In genomic region chr3:150149651-150150051, GRCh38 we compare ENCODE assay signal across 12 cellular contexts.
A peak's percentile ranks its signal among the peaks of the same experiment; 100 is the strongest.
DNase-seq lines count a peak whose midpoint lies in the region; ATAC-seq and TF ChIP-seq lines count a peak whose summit lies in the region.
"Had no signal": no experiment of that assay in that cellular context is flagged by ENCODE, and none has a peak within 500 bp of the region (broad histone marks: within the 10 kb centered on the region; RNA-seq: fewer than 3 reads in every experiment).

No MANE protein-coding gene starts in this region.

- 0 to 13% methylated on average over 1 of the region's 1 CpG for WGBS in body of pancreas, 2 donors

- ATAC-seq in body of pancreas = peak; percentile 27
- ATAC-seq: gastroesophageal sphincter had no signal

- POLR2A ChIA-PET in activated CD4-positive, alpha-beta T cell treated with anti-CD3 and anti-CD28 coated beads, Interleukin-2, amount 10 ng/mL, durations not matched to agents 7 days and 5 days (lab: Charles Lee) = no interaction called here
- POLR2A ChIA-PET in activated CD4-positive, alpha-beta memory T cell treated with anti-CD3 and anti-CD28 coated beads for 36 hours (lab: Charles Lee) = no interaction called here

- no peaks in the 10 kb centered on the region for H3K27me3 ChIP-seq in body of pancreas
- H3K27me3 ChIP-seq: gastroesophageal sphincter had no signal

- no peak overlapping the region for H3K4me3 ChIP-seq in body of pancreas
- H3K4me3 ChIP-seq: gastroesophageal sphincter had no signal

- H3K27ac ChIP-seq in body of pancreas = no peak overlapping the region
- H3K27ac ChIP-seq: gastroesophageal sphincter had no signal

- H3K36me3 Mint-ChIP-seq in activated CD4-positive, alpha-beta T cell treated with anti-CD3 and anti-CD28 coated beads, Interleukin-2, amount 10 ng/mL, durations not matched to agents 7 days and 5 days (ENCODE audit: low read depth) = no peaks in the 10 kb centered on the region
- H3K36me3 Mint-ChIP-seq in activated CD4-positive, alpha-beta memory T cell treated with anti-CD3 and anti-CD28 coated beads for 36 hours = no peaks in the 10 kb centered on the region

- no peak overlapping the region for H3K27ac Mint-ChIP-seq in activated CD4-positive, alpha-beta T cell treated with anti-CD3 and anti-CD28 coated beads, Interleukin-2, amount 10 ng/mL, durations not matched to agents 7 days and 5 days
- H3K27ac Mint-ChIP-seq in activated CD4-positive, alpha-beta memory T cell treated with anti-CD3 and anti-CD28 coated beads for 36 hours = no peak overlapping the region

- peak; percentile 19 for DNase-seq in COR-L47 (lab: John Stamatoyannopoulos, UW)
- DNase-seq in NCI-H187 (lab: John Stamatoyannopoulos, UW) = peak; percentile 32 to 80
- DNase-seq in body of pancreas = no peak
- peak; percentile 78 for DNase-seq in left kidney (ENCODE audit: low read depth, low spot score)
- DNase-seq in activated CD4-positive, alpha-beta T cell treated with anti-CD3 and anti-CD28 coated beads, Interleukin-2, amount 10 ng/mL, durations not matched to agents 7 days and 5 days = no peak
- no peak for DNase-seq in activated CD4-positive, alpha-beta memory T cell treated with anti-CD3 and anti-CD28 coated beads for 36 hours
- DNase-seq in MV-4-11 (lab: John Stamatoyannopoulos, UW) = no peak
- DNase-seq in NOMO-1 (lab: John Stamatoyannopoulos, UW; ENCODE audit: unreplicated experiment in 2 of 2) = no peak
- DNase-seq: activated effector memory CD4-positive, alpha-beta T cell treated with Interleukin-2 at 50 U/mL for 16 hours; T-helper 2 cell had no signal

- peaks cover 2% of the 10 kb centered on the region for H3K4me1 Mint-ChIP-seq in activated CD4-positive, alpha-beta T cell treated with anti-CD3 and anti-CD28 coated beads, Interleukin-2, amount 10 ng/mL, durations not matched to agents 7 days and 5 days
- no peaks in the 10 kb centered on the region for H3K4me1 Mint-ChIP-seq in activated CD4-positive, alpha-beta memory T cell treated with anti-CD3 and anti-CD28 coated beads for 36 hours (ENCODE audit: low read depth)

- no peaks in the 10 kb centered on the region for H3K9me3 ChIP-seq in body of pancreas
- H3K9me3 ChIP-seq: gastroesophageal sphincter had no signal

- CTCF ChIA-PET in activated CD4-positive, alpha-beta T cell treated with anti-CD3 and anti-CD28 coated beads, Interleukin-2, amount 10 ng/mL, durations not matched to agents 7 days and 5 days (lab: Charles Lee) = no interaction called here
- CTCF ChIA-PET in activated CD4-positive, alpha-beta memory T cell treated with anti-CD3 and anti-CD28 coated beads for 36 hours (lab: Charles Lee) = no interaction called here

- H3K4me3 Mint-ChIP-seq in activated CD4-positive, alpha-beta T cell treated with anti-CD3 and anti-CD28 coated beads, Interleukin-2, amount 10 ng/mL, durations not matched to agents 7 days and 5 days = no peak overlapping the region
- H3K4me3 Mint-ChIP-seq in activated CD4-positive, alpha-beta memory T cell treated with anti-CD3 and anti-CD28 coated beads for 36 hours = no peak overlapping the region
- H3K4me3 Mint-ChIP-seq: neural crest cell had no signal

- intact Hi-C loops in body of pancreas (cut with DNase I) = no loop called here
- intact Hi-C loops in activated CD4-positive, alpha-beta memory T cell treated with anti-CD3 and anti-CD28 coated beads for 36 hours (cut with micrococcal nuclease) = no loop called here

- TF ChIP-seq CTCF in body of pancreas (IDR thresholded peaks at IDR 0.05) = no peak

- H3K4me1 ChIP-seq in body of pancreas = no peaks in the 10 kb centered on the region

- H3K9me3 Mint-ChIP-seq in activated CD4-positive, alpha-beta T cell treated with anti-CD3 and anti-CD28 coated beads, Interleukin-2, amount 10 ng/mL, durations not matched to agents 7 days and 5 days = no peaks in the 10 kb centered on the region
- H3K9me3 Mint-ChIP-seq in activated CD4-positive, alpha-beta memory T cell treated with anti-CD3 and anti-CD28 coated beads for 36 hours = no peaks in the 10 kb centered on the region

- no peak for TF ChIP-seq POLR2A in body of pancreas (IDR thresholded peaks at IDR 0.05)

- peaks cover 18% of the 10 kb centered on the region for H3K27me3 Mint-ChIP-seq in activated CD4-positive, alpha-beta T cell treated with anti-CD3 and anti-CD28 coated beads, Interleukin-2, amount 10 ng/mL, durations not matched to agents 7 days and 5 days
- peaks cover 11% of the 10 kb centered on the region for H3K27me3 Mint-ChIP-seq in activated CD4-positive, alpha-beta memory T cell treated with anti-CD3 and anti-CD28 coated beads for 36 hours

- H3K36me3 ChIP-seq in body of pancreas (replicated peaks in 1 of 2; ENCODE audit: insufficient read depth in 1 of 2, low read depth in 2 of 2) = no peaks in the 10 kb centered on the region
- H3K36me3 ChIP-seq: gastroesophageal sphincter had no signal

Comparison
In these comparisons a context has a peak if more than half of its experiments do, and no peak if none do; other contexts are left out.
1. DNase-seq: peak in COR-L47 (single experiment), NCI-H187 (2 of 2) and left kidney (single experiment); none in body of pancreas (0 of 4), activated CD4-positive, alpha-beta T cell treated with anti-CD3 and anti-CD28 coated beads, Interleukin-2, amount 10 ng/mL, durations not matched to agents 7 days and 5 days (single experiment), activated CD4-positive, alpha-beta memory T cell treated with anti-CD3 and anti-CD28 coated beads for 36 hours (single experiment), MV-4-11 (single experiment) and NOMO-1 (0 of 2).